12 cellular contexts compared by ENCODE assay signal in genomic region chr3:47394867-47395266, GRCh38. TPM values are rescaled to one million over a fixed set of nuclear protein-coding genes. Genes with fewer than 3 reads are reported as not detected.
DNase-seq lines count a peak whose midpoint lies in the region; ATAC-seq and TF ChIP-seq lines count a peak whose summit lies in the region.
"Had no signal": no experiment of that assay in that cellular context is flagged by ENCODE, and none has a peak within 500 bp of the region (broad histone marks: within the 10 kb centered on the region; RNA-seq: fewer than 3 reads in every experiment).

No MANE protein-coding gene starts in this region.

- no peaks in the 10 kb centered on the region for H3K9me3 Mint-ChIP-seq in effector memory CD8-positive, alpha-beta T cell
- H3K9me3 Mint-ChIP-seq in naive B cell: no peaks in the 10 kb centered on the region

- peaks cover 19% of the 10 kb centered on the region for H3K36me3 Mint-ChIP-seq in effector memory CD8-positive, alpha-beta T cell (ENCODE audit: insufficient read depth)
- H3K36me3 Mint-ChIP-seq in naive B cell: no peaks in the 10 kb centered on the region

- no peak for TF ChIP-seq CTCF in GM10266 (IDR thresholded peaks at IDR 0.05; ENCODE audit: control insufficient read depth, insufficient read depth, low read depth, missing control alignments)

- H3K4me3 Mint-ChIP-seq in effector memory CD8-positive, alpha-beta T cell: no peak overlapping the region
- no peak overlapping the region for H3K4me3 Mint-ChIP-seq in naive B cell
- H3K4me3 Mint-ChIP-seq: B cell had no signal

- no peaks in the 10 kb centered on the region for H3K36me3 ChIP-seq in ACC112 (ENCODE audit: insufficient read depth, low read length)

- peak overlapping the region; percentile 58 for H3K27ac ChIP-seq in ACC112 (ENCODE audit: low read depth, low read length)

- no peak for ATAC-seq in effector memory CD8-positive, alpha-beta T cell (replicated peaks)
- ATAC-seq in naive B cell (ENCODE audit: low read depth in 2 of 2) (no peak), GM19463 (IDR thresholded peaks at IDR 0.05; ENCODE audit: unreplicated experiment) (no peak)
- ATAC-seq: activated CD4-positive, CD25-positive, alpha-beta regulatory T cell treated with anti-CD3 and anti-CD28 coated beads, Interleukin-2, amount 50 U/mL, for 24 hours; Panc1 had no signal

- no peak overlapping the region for H2AFZ ChIP-seq in ACC112 (ENCODE audit: low read length, unreplicated experiment)

- no peak overlapping the region for H3K4me3 ChIP-seq in ACC112 (ENCODE audit: low read depth, low read length)

- no peaks in the 10 kb centered on the region for H3K27me3 Mint-ChIP-seq in effector memory CD8-positive, alpha-beta T cell
- H3K27me3 Mint-ChIP-seq in naive B cell: no peaks in the 10 kb centered on the region
- H3K27me3 Mint-ChIP-seq: B cell had no signal

- H3K27me3 ChIP-seq in ACC112 (ENCODE audit: insufficient read depth, low read length): no peaks in the 10 kb centered on the region

- peaks cover 21 to 40% of the 10 kb centered on the region in 2 donors for H3K4me1 Mint-ChIP-seq in effector memory CD8-positive, alpha-beta T cell (ENCODE audit: low read depth in 2 of 2)
- peaks cover 19 to 33% (median 30%) of the 10 kb centered on the region in 3 donors for H3K4me1 Mint-ChIP-seq in naive B cell

- peaks cover 27% of the 10 kb centered on the region for H3K4me1 ChIP-seq in ACC112 (ENCODE audit: control insufficient read depth, insufficient read depth, low read length, unreplicated experiment)

- H3K27ac Mint-ChIP-seq in effector memory CD8-positive, alpha-beta T cell: peak overlapping the region; percentile 32 to 49
- peak overlapping the region in 4 of 6 donors; percentile 51 to 88 (median 77) for H3K27ac Mint-ChIP-seq in naive B cell
- H3K27ac Mint-ChIP-seq: B cell had no signal

- peaks cover 60% of the 10 kb centered on the region for H3K79me2 ChIP-seq in ACC112 (ENCODE audit: control insufficient read depth, insufficient read depth, low read length, unreplicated experiment)

- DNase-seq in NCI-H1694 treated with DMSO at 0.1 percent for 48 hours (lab: John Stamatoyannopoulos, UW) (peak; percentile 41), naive B cell (no peak), GM10266 (ENCODE audit: extremely low spot score) (no peak), NCI-H2081 (lab: John Stamatoyannopoulos, UW) (no peak)
- no peak for DNase-seq in effector memory CD8-positive, alpha-beta T cell
- no peak for DNase-seq in activated effector memory CD4-positive, alpha-beta T cell treated with anti-CD3 and anti-CD28 coated beads, Interleukin-2, amount 50 U/mL, for 16 hours
- DNase-seq: NCI-H2029 treated with DMSO at 0.1 percent for 48 hours had no signal

RNA-seq across cellular contexts. Expression of gene PTPN23, which starts 14.0 kb away (rescaled TPM):
- polyA plus RNA-seq in naive B cell (ENCODE audit: low read depth in 6 of 6): 1 to 10 TPM in 5 of 6 donors, under 1 TPM in 1; 0.60 to 6.3 (median 4.2) TPM
